8 cellular contexts compared by ENCODE assay signal in the genomic region with DNA sequence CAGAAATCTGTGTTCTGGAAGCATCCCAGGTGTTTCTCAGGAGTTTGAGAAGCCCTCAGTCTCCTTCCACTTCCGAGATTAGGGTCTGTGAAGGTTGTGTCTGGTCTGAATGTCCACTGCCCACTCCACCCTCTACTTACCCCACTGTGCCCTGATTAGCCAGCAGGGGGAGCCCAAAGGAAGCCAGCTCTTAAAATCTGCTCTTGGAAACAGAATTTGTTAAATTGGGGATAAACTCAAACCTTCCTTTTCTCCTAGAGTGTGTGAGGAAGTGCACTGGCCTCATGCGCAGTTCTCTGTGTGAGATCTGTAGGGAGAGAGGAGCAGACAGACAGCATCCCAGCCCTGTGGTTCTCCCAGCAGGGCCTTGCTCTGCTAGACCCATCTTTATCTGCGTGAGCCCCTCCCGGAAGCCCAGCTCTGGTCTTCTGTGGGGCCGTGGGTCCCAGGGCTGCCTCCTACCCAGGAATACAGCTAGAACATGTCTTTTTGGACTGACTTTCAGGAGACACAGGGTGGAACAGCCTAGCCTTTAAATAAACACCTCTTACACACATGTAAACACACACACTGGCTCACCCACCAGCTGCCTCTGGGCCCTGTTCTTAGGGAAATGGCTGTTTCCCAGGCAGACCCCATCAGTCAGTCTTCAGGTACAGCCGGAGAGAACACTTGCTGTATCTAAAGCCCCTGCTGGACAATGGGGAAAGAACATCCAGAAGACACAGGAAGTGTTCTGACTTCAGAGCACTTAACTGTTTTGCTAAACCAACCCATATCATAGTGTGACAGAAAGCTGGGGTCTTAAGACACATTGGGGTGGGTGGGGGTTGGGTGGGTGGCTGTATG. TPM values are rescaled to one million over a fixed set of nuclear protein-coding genes. Genes with fewer than 3 reads are reported as not detected.
DNase-seq lines count a peak whose midpoint lies in the region; ATAC-seq, FAIRE-seq and TF ChIP-seq lines count a peak whose summit lies in the region.

No MANE protein-coding gene starts in this region.

- TF ChIP-seq EP300 in GM12878 (IDR thresholded peaks at IDR 0.05; ENCODE audit: borderline replicate concordance in 1 of 2, control insufficient read depth in 1 of 2, low read depth in 2 of 2, low read length in 2 of 2): no peak

- BruUV-seq in GM12878 (replicated peaks; lab: Mats Ljungman, UMichigan): no TSS peak

- no peak overlapping the region for H2AFZ ChIP-seq in GM12878 (ENCODE audit: control insufficient read depth, low read depth, low read length)
- H2AFZ ChIP-seq in keratinocyte (ENCODE audit: control insufficient read depth, low read length): no peak overlapping the region

- POLR2A ChIA-PET in GM12878 (lab: Charles Lee): interaction anchor here (0.8 to 1.5 kb wide), 2 partner anchors 251 to 252 kb away, joined by 3 to 5 read pairs; no protein-coding TSS in a partner anchor

- intact Hi-C loops in GM12878 (cut with micrococcal nuclease; ENCODE audit: unreplicated experiment): loop anchor here (1.0 to 10.0 kb wide), 3 partner anchors 252 to 1192 kb away; no protein-coding TSS in a partner anchor

- H4K20me1 ChIP-seq in GM12878 (ENCODE audit: control insufficient read depth, insufficient read depth) (no peaks in the 10 kb centered on the region), keratinocyte (ENCODE audit: control insufficient read depth, extremely low read depth, insufficient read depth, low read length) (no peaks in the 10 kb centered on the region)

- peak; percentile 19 for DNase-seq in NK-92 treated with Interleukin-12 subunit alpha and Interleukin-12 subunit beta, amount 100 ng/mL, for 24 hours (lab: John Stamatoyannopoulos, UW)
- DNase-seq in NK-92 (lab: John Stamatoyannopoulos, UW; ENCODE audit: unreplicated experiment) (no peak), HK-2 (ENCODE audit: unreplicated experiment) (peak; percentile 69), SJSA1 (ENCODE audit: low read depth in 1 of 2, low spot score in 2 of 2) (peak; percentile 62 to 68), GM12878 (ENCODE audit: low read depth, low spot score) (no peak), keratinocyte (ENCODE audit: low read depth, low spot score) (no peak)
- peak; percentile 47 for DNase-seq in stimulated activated CD4-positive, alpha-beta T cell treated with anti-CD3 and anti-CD28 coated beads, Interleukin-4, amount 100 ng/mL, for 24 hours

- in situ Hi-C loops in GM12878 (cut with MboI): loop anchor here (5.0 to 10.0 kb wide), 5 partner anchors 66 to 1192 kb away; no protein-coding TSS in a partner anchor

- SMC1A ChIA-PET in GM12878 (lab: Charles Lee; ENCODE audit: uncharacterized antibody, unreplicated experiment): interaction anchor here (0.6 to 12.2 kb wide), 31 partner anchors 8 to 1192 kb away, joined by 3 to 323 read pairs (median 5); partner anchors contain the start of gene CENPF

- H3K9ac ChIP-seq in GM12878 (ENCODE audit: control insufficient read depth, insufficient read depth, low read length) (no peak overlapping the region), keratinocyte (ENCODE audit: control insufficient read depth, extremely low read depth, insufficient read depth, low read length) (no peak overlapping the region)

- FAIRE-seq in GM12878 (lab: Jason Lieb, UNC) (no peak), keratinocyte (lab: Jason Lieb, UNC) (no peak)

- CTCF ChIA-PET in GM12878 (lab: Yijun Ruan, JAX): interaction anchor here (0.6 to 17.7 kb wide), 73 partner anchors 9 to 1194 kb away, joined by 3 to 597 read pairs (median 7); partner anchors contain the start of genes CENPF and SMYD2

- H3K9me3 ChIP-seq in SJSA1 (replicated peaks) (no peaks in the 10 kb centered on the region), GM12878 (replicated peaks; ENCODE audit: control insufficient read depth, insufficient read depth, low read length) (no peaks in the 10 kb centered on the region), keratinocyte (ENCODE audit: control insufficient read depth, low read depth, low read length) (no peaks in the 10 kb centered on the region)

- 53% methylated on average over 6 of the region's 6 CpGs for WGBS in GM12878 (ENCODE audit: insufficient coverage, insufficient replicate concordance, low lambda C conversion rate, missing lambda C conversion rate)

- no peaks in the 10 kb centered on the region for H3K9me1 ChIP-seq in keratinocyte (ENCODE audit: control insufficient read depth, extremely low read depth, insufficient read depth, low read length)

- H3K4me3 ChIP-seq in SJSA1 (no peak overlapping the region), GM12878 (no peak overlapping the region), keratinocyte (ENCODE audit: control insufficient read depth in 2 of 3, extremely low read depth in 1 of 3, insufficient read depth in 2 of 3, low read depth in 1 of 3, low read length in 3 of 3) (no peak overlapping the region)

- H3K4me1 ChIP-seq in SJSA1 (replicated peaks): peaks cover 15% of the 10 kb centered on the region
- no peaks in the 10 kb centered on the region for H3K4me1 ChIP-seq in GM12878 (ENCODE audit: control insufficient read depth, insufficient read depth, low read length)
- H3K4me1 ChIP-seq in keratinocyte (ENCODE audit: control insufficient read depth, extremely low read depth, insufficient read depth, low read length): peaks cover 41% of the 10 kb centered on the region

- H3K4me2 ChIP-seq in GM12878 (ENCODE audit: control insufficient read depth, insufficient read depth) (no peak overlapping the region), keratinocyte (ENCODE audit: control insufficient read depth, extremely low read depth, insufficient read depth, low read depth, low read length) (no peak overlapping the region)

- H3K27me3 ChIP-seq in SJSA1 (replicated peaks): no peaks in the 10 kb centered on the region
- no peaks in the 10 kb centered on the region for H3K27me3 ChIP-seq in GM12878 (replicated peaks in 1 of 2; ENCODE audit: control insufficient read depth in 2 of 2, insufficient read depth in 2 of 2, low read length in 1 of 2)
- H3K27me3 ChIP-seq in keratinocyte (ENCODE audit: control insufficient read depth, extremely low read depth, insufficient read depth, low read length): no peaks in the 10 kb centered on the region

- peak; percentile 82 for TF ChIP-seq RAD21 in GM12878 (IDR thresholded peaks at IDR 0.05; ENCODE audit: insufficient read depth, low read depth, low read length)

- peak; percentile 80 to 88 (median 85) for TF ChIP-seq CTCF in GM12878 (IDR thresholded peaks at IDR 0.05 in 2 of 3, conservative IDR thresholded peaks at IDR 0.05 in 1 of 3; ENCODE audit: control insufficient read depth in 2 of 3, extremely low read depth in 1 of 3, insufficient read depth in 1 of 3, low read depth in 3 of 3, low read length in 3 of 3)
- peak; percentile 79 to 90 (median 81) for TF ChIP-seq CTCF in keratinocyte (optimal IDR thresholded peaks at IDR 0.05 in 1 of 3, IDR thresholded peaks at IDR 0.05 in 1 of 3, conservative IDR thresholded peaks at IDR 0.05 in 1 of 3; ENCODE audit: extremely low read depth in 1 of 3, insufficient read depth in 2 of 3, low read length in 3 of 3)

- H3K27ac ChIP-seq in SJSA1: peak overlapping the region; percentile 13; the same call in 1 of the 2 replicates
- no peak overlapping the region for H3K27ac ChIP-seq in GM12878 (ENCODE audit: control insufficient read depth, insufficient read depth)
- H3K27ac ChIP-seq in keratinocyte (ENCODE audit: control insufficient read depth, insufficient read depth, low read length): no peak overlapping the region

- H3K36me3 ChIP-seq in SJSA1 (peaks cover 26% of the 10 kb centered on the region), GM12878 (ENCODE audit: control insufficient read depth in 2 of 2, insufficient read depth in 2 of 2, low read length in 1 of 2) (peaks cover 0 to 1% of the 10 kb centered on the region in 2 experiments; a peak in 2 of 4 replicates), keratinocyte (ENCODE audit: control insufficient read depth in 2 of 2, extremely low read depth in 1 of 2, insufficient read depth in 2 of 2, low read length in 2 of 2) (peaks cover 7 to 11% of the 10 kb centered on the region in 2 experiments)

- dilution Hi-C loops in keratinocyte (cut with MboI; ENCODE audit: extremely low pct_ligation_motif_present, low sequenced_read_pairs): no loop called here

- H3K79me2 ChIP-seq in GM12878 (ENCODE audit: control insufficient read depth, insufficient read depth, low read length) (no peaks in the 10 kb centered on the region), keratinocyte (ENCODE audit: control insufficient read depth, insufficient read depth, low read length) (no peaks in the 10 kb centered on the region)

- peak; percentile 76 for ATAC-seq in GM12878
- no peak for ATAC-seq in GM21825 (IDR thresholded peaks at IDR 0.05; ENCODE audit: unreplicated experiment)

- TF ChIP-seq POLR2A in GM12878 (IDR thresholded peaks at IDR 0.05; ENCODE audit: low read depth, low read length): no peak

- RAD21 ChIA-PET in GM12878 (lab: Charles Lee; ENCODE audit: unreplicated experiment): interaction anchor here (0.7 to 10.5 kb wide), 20 partner anchors 9 to 1193 kb away, joined by 3 to 207 read pairs (median 4); partner anchors contain the start of gene PTPN14

RNA-seq across cellular contexts. Expression of gene SMYD2, which starts 52.2 kb away (rescaled TPM):
- 69.5 and 77.1 TPM in 2 replicates for total RNA-seq in SJSA1 (2014; rRNA removed; shearing (Covaris generic))
- total RNA-seq in GM12878 (2013; cell fraction: nucleolus; rRNA removed): 29.8 and 32.3 TPM in 2 replicates
- total RNA-seq in GM12878 (2014; rRNA removed) (26.0 and 27.8 TPM in 2 replicates), GM12878 (2014; rRNA removed; fragmentation: Illumina TruSeq; extraction: Trizol) (26.1 and 26.9 TPM in 2 replicates), GM12878 (2021) (19.5 and 21.7 TPM in 2 replicates)
- polyA plus RNA-seq in GM12878 (2011; ENCODE audit: low read depth): 14.0 TPM
- polyA plus RNA-seq in GM12878 (2011; rRNA removed) (55.7 and 78.1 TPM in 2 replicates), GM12878 (2014; fragmentation: Illumina TruSeq; extraction: Trizol) (30.1 and 33.8 TPM in 2 replicates), GM12878 (2014; fragmentation: Nextera tagmentation; extraction: Ambion mirVana) (10 to 100 TPM in 1 of 2 experiments, 1 to 10 TPM in 1; 8.3 to 17.0 TPM), GM12878 (2014; rRNA removed) (23.8 and 25.0 TPM in 2 replicates), GM12878 (2016; fragmentation: Nextera tagmentation; extraction: Ambion mirVana) (10 to 100 TPM; 34.5 to 36.1 TPM), keratinocyte (55.1 to 75.5 TPM (median 64.5 TPM) in 3 replicates)
- 31.5 and 32.3 TPM in 2 replicates for polyA plus RNA-seq in GM12878 (2011; cell fraction: cytosol; rRNA removed)
- 48.8 and 56.5 TPM in 2 replicates for polyA plus RNA-seq in GM12878 (2011; cell fraction: nucleus; rRNA removed)
- polyA plus RNA-seq in GM12878 (2012): 19.4 and 20.6 TPM in 2 replicates
- polyA minus RNA-seq in GM12878 (2011; rRNA and poly(A)+ RNA removed): 25.4 and 32.8 TPM in 2 replicates
- polyA minus RNA-seq in GM12878 (2011; cell fraction: cytosol; rRNA and poly(A)+ RNA removed): 7.5 and 13.1 TPM in 2 replicates
- polyA minus RNA-seq in GM12878 (2011; cell fraction: nucleus; rRNA and poly(A)+ RNA removed): 12.1 and 14.7 TPM in 2 replicates
- polyA plus RNA-seq in keratinocyte (2011; ENCODE audit: low read depth): 19.1 TPM
- 47.8 and 74.6 TPM in 2 replicates for polyA plus RNA-seq in keratinocyte (2011; cell fraction: cytosol; rRNA removed)
- polyA plus RNA-seq in keratinocyte (2011; cell fraction: nucleus; rRNA removed): 50.3 and 54.7 TPM in 2 replicates
- 22.4 and 45.0 TPM in 2 replicates for polyA plus RNA-seq in keratinocyte (2012; ENCODE audit: low replicate concordance)
- polyA minus RNA-seq in keratinocyte: 17.8 to 40.4 TPM (median 31.0 TPM) in 3 replicates
- polyA minus RNA-seq in keratinocyte (2011; cell fraction: cytosol; rRNA and poly(A)+ RNA removed): 32.2 TPM
- polyA minus RNA-seq in keratinocyte (2011; cell fraction: nucleus; rRNA and poly(A)+ RNA removed): 12.9 and 23.3 TPM in 2 replicates

Comparison
In these comparisons a context has a peak if more than half of its experiments do, and no peak if none do; other contexts are left out.
1. DNase-seq: peak in NK-92 treated with Interleukin-12 subunit alpha and Interleukin-12 subunit beta, amount 100 ng/mL, for 24 hours (single experiment), HK-2 (single experiment), SJSA1 (2 of 2) and stimulated activated CD4-positive, alpha-beta T cell treated with anti-CD3 and anti-CD28 coated beads, Interleukin-4, amount 100 ng/mL, for 24 hours (single experiment); none in NK-92 (single experiment), GM12878 (single experiment) and keratinocyte (single experiment).